8 cellular contexts compared by ENCODE assay signal in the genomic region with DNA sequence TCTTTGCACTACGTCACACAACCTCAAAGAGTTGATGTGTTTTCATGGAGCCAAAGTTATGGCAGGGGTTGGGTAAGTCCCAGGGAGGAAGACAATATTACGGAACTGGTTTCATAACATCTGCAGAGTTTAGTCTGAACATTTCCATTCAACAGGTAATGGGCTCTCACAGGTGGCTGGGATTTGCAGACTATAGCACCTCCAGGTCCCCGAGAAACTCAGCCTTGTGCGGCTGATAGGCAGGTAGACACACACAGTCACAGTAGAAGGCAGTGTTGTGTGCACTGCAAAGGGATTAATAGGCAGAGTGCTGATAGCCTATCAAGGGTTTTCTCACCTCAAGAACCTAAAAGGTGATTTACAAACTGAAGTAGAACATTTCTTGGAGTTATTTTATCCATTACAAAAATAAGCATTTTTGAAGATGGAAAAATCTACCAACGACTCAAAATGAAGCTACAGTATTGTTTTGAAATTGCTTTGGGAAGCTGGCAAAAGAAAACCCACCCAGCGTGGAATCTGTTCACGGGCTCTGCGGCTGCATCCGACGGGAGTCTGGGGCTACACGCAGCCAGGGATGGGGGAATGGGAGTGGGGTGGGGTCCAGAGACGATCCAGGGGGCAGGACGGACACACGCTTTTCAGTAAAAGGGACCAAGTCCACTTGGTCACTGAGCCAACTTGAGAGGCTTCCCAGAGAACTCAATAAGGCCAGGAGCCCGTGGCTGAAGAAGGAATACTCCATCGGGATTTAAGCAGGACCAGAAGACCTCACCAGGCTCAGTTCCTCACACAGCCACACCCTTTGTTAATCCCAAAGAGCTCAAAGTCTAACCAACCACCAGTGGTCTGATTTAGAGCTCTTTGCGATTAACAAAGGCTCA.
A peak's percentile ranks its signal among the peaks of the same experiment; 100 is the strongest.
DNase-seq lines count a peak whose midpoint lies in the region; ATAC-seq and TF ChIP-seq lines count a peak whose summit lies in the region.

No MANE protein-coding gene starts in this region.

- no peaks in the 10 kb centered on the region for H3K9me3 Mint-ChIP-seq in activated CD4-positive, alpha-beta T cell treated with anti-CD3 and anti-CD28 coated beads, Interleukin-2, amount 10 ng/mL, durations not matched to agents 24 days and 14 days
- H3K9me3 Mint-ChIP-seq in osteocyte (ENCODE audit: unreplicated experiment): no peaks in the 10 kb centered on the region

- peaks cover 55% of the 10 kb centered on the region for H3K4me1 Mint-ChIP-seq in activated CD4-positive, alpha-beta T cell treated with anti-CD3 and anti-CD28 coated beads, Interleukin-2, amount 10 ng/mL, durations not matched to agents 24 days and 14 days
- peaks cover 46% of the 10 kb centered on the region for H3K4me1 Mint-ChIP-seq in osteocyte (ENCODE audit: unreplicated experiment)

- peak overlapping the region; percentile 77 for H3K27ac Mint-ChIP-seq in activated CD4-positive, alpha-beta T cell treated with anti-CD3 and anti-CD28 coated beads, Interleukin-2, amount 10 ng/mL, durations not matched to agents 24 days and 14 days
- H3K27ac Mint-ChIP-seq in osteocyte (ENCODE audit: unreplicated experiment): peak overlapping the region; percentile 86

- intact Hi-C loops in activated CD4-positive, alpha-beta T cell treated with anti-CD3 and anti-CD28 coated beads, Interleukin-2, amount 10 ng/mL, durations not matched to agents 24 days and 14 days (cut with micrococcal nuclease): loop anchor here (5.0 kb wide), 1 partner anchor 486 kb away; the partner anchor contains the start of gene ATF2

- DNase-seq in activated CD4-positive, alpha-beta T cell treated with anti-CD3 and anti-CD28 coated beads, Interleukin-2, amount 10 ng/mL, durations not matched to agents 24 days and 14 days: no peak
- DNase-seq in activated CD4-positive, alpha-beta T cell treated with anti-CD3 and anti-CD28 coated beads, Interleukin-2, amount 50 U/mL, for 48 hours: no peak
- peak; percentile 11 for DNase-seq in SW480 (ENCODE audit: low spot score)
- no peak for DNase-seq in foreskin keratinocyte
- no peak for DNase-seq in osteocyte (ENCODE audit: extremely low spot score, unreplicated experiment)
- DNase-seq in retina: no peak
- no peak for DNase-seq in UCSD-AML1 (lab: John Stamatoyannopoulos, UW; ENCODE audit: unreplicated experiment)

- H3K27me3 Mint-ChIP-seq in activated CD4-positive, alpha-beta T cell treated with anti-CD3 and anti-CD28 coated beads, Interleukin-2, amount 10 ng/mL, durations not matched to agents 24 days and 14 days: no peaks in the 10 kb centered on the region
- H3K27me3 Mint-ChIP-seq in osteocyte (ENCODE audit: unreplicated experiment): no peaks in the 10 kb centered on the region

- TF ChIP-seq CTCF in foreskin keratinocyte (conservative IDR thresholded peaks at IDR 0.05): no peak
- TF ChIP-seq CTCF in osteocyte (IDR thresholded peaks at IDR 0.05): no peak

- no peak overlapping the region for H3K27ac ChIP-seq in foreskin keratinocyte

- H3K27me3 ChIP-seq in foreskin keratinocyte: peaks cover 58% of the 10 kb centered on the region

- peak overlapping the region; percentile 83 for H3K4me3 Mint-ChIP-seq in activated CD4-positive, alpha-beta T cell treated with anti-CD3 and anti-CD28 coated beads, Interleukin-2, amount 10 ng/mL, durations not matched to agents 24 days and 14 days
- peak overlapping the region; percentile 83 for H3K4me3 Mint-ChIP-seq in osteocyte (ENCODE audit: unreplicated experiment)

- H3K36me3 Mint-ChIP-seq in activated CD4-positive, alpha-beta T cell treated with anti-CD3 and anti-CD28 coated beads, Interleukin-2, amount 10 ng/mL, durations not matched to agents 24 days and 14 days (ENCODE audit: low read depth): peaks cover 20% of the 10 kb centered on the region
- peaks cover 5% of the 10 kb centered on the region for H3K36me3 Mint-ChIP-seq in osteocyte (ENCODE audit: unreplicated experiment)

- no peaks in the 10 kb centered on the region for H3K4me1 ChIP-seq in foreskin keratinocyte

- ATAC-seq in foreskin keratinocyte (peak; percentile 12), GM19463 (IDR thresholded peaks at IDR 0.05; ENCODE audit: unreplicated experiment) (no peak)
